Comparison of ENCODE assay signal across 8 cellular contexts in genomic region chr9:6024035-6024554, GRCh38. TPM values are rescaled to one million over a fixed set of nuclear protein-coding genes. Genes with fewer than 3 reads are reported as not detected.
DNase-seq lines count a peak whose midpoint lies in the region; ATAC-seq and TF ChIP-seq lines count a peak whose summit lies in the region.

No MANE protein-coding gene starts in this region.

- H3K9me3 ChIP-seq in upper lobe of left lung = no peaks in the 10 kb centered on the region

- in situ Hi-C loops in Caki2 (cut with HindIII; ENCODE audit: low pct_unique_long_range_greater_than_20kb, low sequenced_read_pairs) = no loop called here

- H3K36me3 ChIP-seq in upper lobe of left lung = no peaks in the 10 kb centered on the region

- ATAC-seq in GM18517 (IDR thresholded peaks at IDR 0.05; ENCODE audit: unreplicated experiment) (peak; percentile 81), upper lobe of left lung (ENCODE audit: low FRiP score in 2 of 2) (peak in 1 of 2 donors; percentile 39)

- H3K27me3 ChIP-seq in upper lobe of left lung = no peaks in the 10 kb centered on the region

- DNase-seq in Caki2 (ENCODE audit: low read depth) (peak; percentile 23), HT-29 (ENCODE audit: low spot score) (peak; percentile 45), iris pigment epithelial cell (ENCODE audit: low read depth) (peak; percentile 9), upper lobe of left lung (no peak), COR-L47 (lab: John Stamatoyannopoulos, UW) (no peak), hippocampal formation (lab: John Stamatoyannopoulos, UW) (no peak)

- H3K4me3 ChIP-seq in upper lobe of left lung = no peak overlapping the region

- TF ChIP-seq EP300 in upper lobe of left lung (IDR thresholded peaks at IDR 0.05) = no peak

- WGBS in upper lobe of left lung, 2 donors = 32 to 38% methylated on average over 4 of the region's 4 CpGs

- peak; percentile 66 for TF ChIP-seq CTCF in VCaP (conservative IDR thresholded peaks at IDR 0.05)
- TF ChIP-seq CTCF in upper lobe of left lung (IDR thresholded peaks at IDR 0.05) = peak; percentile 37 to 68 (median 44)

- H3K27ac ChIP-seq in VCaP (no peak overlapping the region), upper lobe of left lung (no peak overlapping the region)

- TF ChIP-seq POLR2A in upper lobe of left lung (IDR thresholded peaks at IDR 0.05) = no peak

- no peaks in the 10 kb centered on the region for H3K4me1 ChIP-seq in upper lobe of left lung

RNA-seq across cellular contexts. Expression of gene RANBP6, which starts 8.7 kb away (rescaled TPM):
- total RNA-seq in Caki2 (2014; rRNA removed; shearing (Covaris generic); ENCODE audit: low replicate concordance) = 4.6 and 5.6 TPM in 2 replicates
- 5.2 and 7.4 TPM in 2 replicates for total RNA-seq in HT-29 (2014; rRNA removed; shearing (Covaris generic))
- total RNA-seq in upper lobe of left lung = 10 to 100 TPM in 4 of 6 donors, 1 to 10 TPM in 2; 6.4 to 19.8 (median 12.6) TPM

Comparison
In these comparisons a context has a peak if more than half of its experiments do, and no peak if none do; other contexts are left out.
1. DNase-seq: peak in Caki2 (single experiment), HT-29 (single experiment) and iris pigment epithelial cell (single experiment); none in upper lobe of left lung (0 of 2), COR-L47 (single experiment) and hippocampal formation (0 of 2).